Comparison of ENCODE assay signal across 18 cellular contexts in genomic region chr3:171314341-171314740, GRCh38.
"Had no signal": no experiment of that assay in that cellular context is flagged by ENCODE, and none has a peak within 500 bp of the region (broad histone marks: within the 10 kb centered on the region; RNA-seq: fewer than 3 reads in every experiment).

No MANE protein-coding gene starts in this region.

- H3K27me3 Mint-ChIP-seq: activated B cell treated with CpG ODN at 0.5 μM for 24 hours; activated CD4-positive, alpha-beta memory T cell treated with anti-CD3 and anti-CD28 coated beads, Interleukin-2, amount 10 ng/mL, durations not matched to agents 7 days and 5 days; activated T-cell treated with anti-CD3 and anti-CD28 coated beads, Interleukin-2, amount 50 U/mL, for 24 hours; effector memory CD8-positive, alpha-beta T cell; stimulated activated memory B cell treated with anti-CD40 and anti-IgM and Interleukin-4, amounts not matched to agents 10 μg/mL and 1 μg/mL and 100 μg/mL, for 72 hours had no signal

- H3K4me1 Mint-ChIP-seq: activated B cell treated with CpG ODN at 0.5 μM for 24 hours; stimulated activated memory B cell treated with anti-CD40 and anti-IgM and Interleukin-4, amounts not matched to agents 10 μg/mL and 1 μg/mL and 100 μg/mL, for 72 hours had no signal

- H3K9me3 ChIP-seq: right lobe of liver, thoracic aorta, upper lobe of left lung had no signal

- DNase-seq: activated B cell treated with CpG ODN at 0.5 μM for 24 hours; activated CD4-positive, alpha-beta memory T cell treated with anti-CD3 and anti-CD28 coated beads, Interleukin-2, amount 10 ng/mL, durations not matched to agents 7 days and 5 days; activated CD4-positive, alpha-beta T cell treated with anti-CD3 and anti-CD28 coated beads for 4 hours; activated naive CD4-positive, alpha-beta T cell treated with anti-CD3 and anti-CD28 coated beads for 36 hours; activated T-cell treated with anti-CD3 and anti-CD28 coated beads, Interleukin-2, amount 50 U/mL, for 24 hours; effector memory CD8-positive, alpha-beta T cell; foreskin fibroblast; glutamatergic neuron; hippocampal formation; kidney; right lobe of liver; small intestine; stimulated activated CD4-positive, alpha-beta T cell treated with anti-CD3 and anti-CD28 coated beads, Interleukin-15, amount 100 ng/mL, for 24 hours; stimulated activated CD4-positive, alpha-beta T cell treated with anti-CD3 and anti-CD28 coated beads, Interleukin-4, amount 100 ng/mL, for 1 hour; upper lobe of left lung had no signal

- H3K36me3 ChIP-seq: right lobe of liver, thoracic aorta, upper lobe of left lung had no signal

- H3K27ac Mint-ChIP-seq: activated B cell treated with CpG ODN at 0.5 μM for 24 hours; activated CD4-positive, alpha-beta memory T cell treated with anti-CD3 and anti-CD28 coated beads, Interleukin-2, amount 10 ng/mL, durations not matched to agents 7 days and 5 days; activated naive CD4-positive, alpha-beta T cell treated with anti-CD3 and anti-CD28 coated beads for 36 hours; stimulated activated memory B cell treated with anti-CD40 and anti-IgM and Interleukin-4, amounts not matched to agents 10 μg/mL and 1 μg/mL and 100 μg/mL, for 72 hours had no signal

- H3K4me3 Mint-ChIP-seq: activated B cell treated with CpG ODN at 0.5 μM for 24 hours; activated CD4-positive, alpha-beta memory T cell treated with anti-CD3 and anti-CD28 coated beads, Interleukin-2, amount 10 ng/mL, durations not matched to agents 7 days and 5 days; activated naive CD4-positive, alpha-beta T cell treated with anti-CD3 and anti-CD28 coated beads for 36 hours; activated T-cell treated with anti-CD3 and anti-CD28 coated beads, Interleukin-2, amount 50 U/mL, for 24 hours; effector memory CD8-positive, alpha-beta T cell; neural crest cell; stimulated activated memory B cell treated with anti-CD40 and anti-IgM and Interleukin-4, amounts not matched to agents 10 μg/mL and 1 μg/mL and 100 μg/mL, for 72 hours had no signal

- H3K9me3 Mint-ChIP-seq: activated B cell treated with CpG ODN at 0.5 μM for 24 hours; activated CD4-positive, alpha-beta memory T cell treated with anti-CD3 and anti-CD28 coated beads, Interleukin-2, amount 10 ng/mL, durations not matched to agents 7 days and 5 days; activated naive CD4-positive, alpha-beta T cell treated with anti-CD3 and anti-CD28 coated beads for 36 hours; activated T-cell treated with anti-CD3 and anti-CD28 coated beads, Interleukin-2, amount 50 U/mL, for 24 hours; effector memory CD8-positive, alpha-beta T cell; neural crest cell; stimulated activated memory B cell treated with anti-CD40 and anti-IgM and Interleukin-4, amounts not matched to agents 10 μg/mL and 1 μg/mL and 100 μg/mL, for 72 hours had no signal

- H3K27ac ChIP-seq: right lobe of liver, thoracic aorta, upper lobe of left lung had no signal

- ATAC-seq: effector memory CD8-positive, alpha-beta T cell; right lobe of liver; stimulated activated memory B cell treated with anti-CD40 and anti-IgM and Interleukin-4, amounts not matched to agents 10 μg/mL and 1 μg/mL and 100 μg/mL, for 72 hours had no signal

- H3K36me3 Mint-ChIP-seq: stimulated activated memory B cell treated with anti-CD40 and anti-IgM and Interleukin-4, amounts not matched to agents 10 μg/mL and 1 μg/mL and 100 μg/mL, for 72 hours had no signal

- H3K4me1 ChIP-seq: right lobe of liver, upper lobe of left lung had no signal

- H3K4me3 ChIP-seq: right lobe of liver, thoracic aorta, upper lobe of left lung had no signal

- H3K27me3 ChIP-seq: right lobe of liver, upper lobe of left lung had no signal
